Comparison of ENCODE assay signal across 16 cellular contexts in the genomic region with DNA sequence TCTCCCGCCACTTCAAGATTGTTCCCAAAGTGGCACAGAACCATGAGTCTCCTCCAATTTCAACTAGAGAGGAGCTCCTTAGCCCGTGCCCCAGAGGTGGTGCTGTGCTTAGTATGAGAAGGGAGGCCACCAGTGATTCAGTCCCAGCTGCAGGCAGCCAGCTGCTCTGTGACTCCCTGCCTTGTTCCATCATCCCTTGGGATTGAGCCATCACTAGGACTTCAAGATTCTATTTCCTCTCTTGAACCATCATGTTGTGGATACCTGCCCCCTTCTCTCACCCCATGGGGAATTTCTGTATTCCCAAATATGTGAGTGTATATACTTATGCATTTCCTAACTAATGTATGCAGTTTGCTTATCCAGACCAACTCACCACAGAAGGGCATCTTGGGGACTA.
"Had no signal": no experiment of that assay in that cellular context is flagged by ENCODE, and none has a peak within 500 bp of the region (broad histone marks: within the 10 kb centered on the region; RNA-seq: fewer than 3 reads in every experiment).

No MANE protein-coding gene starts in this region.

- H3K27me3 ChIP-seq: ascending aorta, heart left ventricle, right atrium auricular region had no signal

- DNase-seq: activated CD4-positive, alpha-beta memory T cell treated with anti-CD3 and anti-CD28 coated beads, Interleukin-2, amount 10 ng/mL, durations not matched to agents 7 days and 5 days; activated CD4-positive, alpha-beta T cell treated with anti-CD3 and anti-CD28 coated beads for 36 hours; activated gamma-delta T cell treated with Interleukin-2 at 50 U/mL for 16 hours; activated naive CD8-positive, alpha-beta T cell treated with anti-CD3 and anti-CD28 coated beads, Interleukin-2, amount 10 ng/mL, durations not matched to agents 7 days and 5 days; activated T-cell treated with anti-CD3 and anti-CD28 coated beads, Interleukin-2, amount 50 U/mL, for 48 hours; endodermal cell; foreskin melanocyte; heart left ventricle; islet precursor cell; nucleus accumbens; small intestine; substantia nigra had no signal

- H3K4me3 ChIP-seq: ascending aorta, heart left ventricle, right atrium auricular region had no signal

- H3K27ac ChIP-seq: ascending aorta, heart left ventricle, right atrium auricular region had no signal

- ATAC-seq: activated CD4-positive, alpha-beta T cell treated with anti-CD3 and anti-CD28 coated beads for 36 hours; heart left ventricle; left lobe of liver; natural killer cell treated with Interleukin-12 subunit alpha and Interleukin-12 subunit beta and Interleukin-15 and Interleukin-18, amount 100 ng/mL, for 72 hours had no signal

- H3K36me3 ChIP-seq: ascending aorta, heart left ventricle, right atrium auricular region had no signal

- H3K9me3 ChIP-seq: ascending aorta, heart left ventricle, right atrium auricular region had no signal
